8 cellular contexts compared by ENCODE assay signal in genomic region chr19:35306473-35307246, GRCh38. TPM values are rescaled to one million over a fixed set of nuclear protein-coding genes. Genes with fewer than 3 reads are reported as not detected.
A peak's percentile ranks its signal among the peaks of the same experiment; 100 is the strongest.
DNase-seq lines count a peak whose midpoint lies in the region; ATAC-seq, FAIRE-seq and TF ChIP-seq lines count a peak whose summit lies in the region.

No MANE protein-coding gene starts in this region.

- H3K4me1 ChIP-seq in K562 (replicated peaks in 1 of 2; ENCODE audit: control insufficient read depth in 2 of 2, insufficient read depth in 2 of 2, low read length in 2 of 2) (peaks cover 69% of the 10 kb centered on the region in 2 experiments), smooth muscle cell (ENCODE audit: low read depth) (no peaks in the 10 kb centered on the region), esophagus muscularis mucosa (no peaks in the 10 kb centered on the region)

- TF ChIP-seq POLR2A in K562 (conservative IDR thresholded peaks at IDR 0.05) = no peak
- no peak for TF ChIP-seq POLR2A in esophagus muscularis mucosa (IDR thresholded peaks at IDR 0.05; ENCODE audit: low read depth)

- intact Hi-C loops in K562 (cut with micrococcal nuclease) (no loop called here), esophagus muscularis mucosa (cut with DNase I) (no loop called here)

- H3K9me3 ChIP-seq in K562 (replicated peaks; ENCODE audit: control insufficient read depth, insufficient read depth, low read depth, low read length) (no peaks in the 10 kb centered on the region), smooth muscle cell (replicated peaks; ENCODE audit: low read depth) (no peaks in the 10 kb centered on the region), esophagus muscularis mucosa (no peaks in the 10 kb centered on the region)

- no peaks in the 10 kb centered on the region for H3K9me3 Mint-ChIP-seq in activated naive CD4-positive, alpha-beta T cell treated with anti-CD3 and anti-CD28 coated beads, Interleukin-2, amount 10 ng/mL, durations not matched to agents 7 days and 5 days
- H3K9me3 Mint-ChIP-seq in IgD-negative memory B cell = no peaks in the 10 kb centered on the region

- DNase-seq in activated naive CD4-positive, alpha-beta T cell treated with anti-CD3 and anti-CD28 coated beads, Interleukin-2, amount 10 ng/mL, durations not matched to agents 7 days and 5 days = peak; percentile 28
- DNase-seq in activated naive CD4-positive, alpha-beta T cell treated with anti-CD3 and anti-CD28 coated beads, Interleukin-2, amount 50 U/mL, for 16 hours = no peak
- peak in 2 of 4 experiments; percentile 59 to 80 for DNase-seq in K562 (ENCODE audit: extremely low read depth in 1 of 4, low spot score in 3 of 4)
- no peak for DNase-seq in smooth muscle cell (lab: John Stamatoyannopoulos, UW; ENCODE audit: unreplicated experiment)
- DNase-seq in activated effector memory CD4-positive, alpha-beta T cell treated with anti-CD3 and anti-CD28 coated beads, Interleukin-2, amount 50 U/mL, for 16 hours = no peak
- DNase-seq in SKM-1 (lab: John Stamatoyannopoulos, UW; ENCODE audit: unreplicated experiment) = no peak
- no peak for DNase-seq in esophagus muscularis mucosa (ENCODE audit: extremely low spot score)

- TF ChIP-seq EP300 in K562 (IDR thresholded peaks at IDR 0.05; ENCODE audit: low read length) (no peak), esophagus muscularis mucosa (IDR thresholded peaks at IDR 0.05) (no peak)

- POLR2A ChIA-PET in K562 (lab: Yijun Ruan, JAX) = interaction anchor here (0.6 to 2.3 kb wide), 4 partner anchors 9 to 135 kb away, joined by 3 to 11 read pairs (median 4); partner anchors contain the start of gene FFAR1

- in situ Hi-C loops in K562 (cut with MboI) = no loop called here

- H3F3A ChIP-seq in smooth muscle cell (ENCODE audit: low read depth) = no peaks in the 10 kb centered on the region

- no peaks in the 10 kb centered on the region for H3K36me3 Mint-ChIP-seq in activated naive CD4-positive, alpha-beta T cell treated with anti-CD3 and anti-CD28 coated beads, Interleukin-2, amount 10 ng/mL, durations not matched to agents 7 days and 5 days
- no peaks in the 10 kb centered on the region for H3K36me3 Mint-ChIP-seq in IgD-negative memory B cell

- TSS peak; percentile 59 for BruUV-seq in K562 (replicated peaks; lab: Mats Ljungman, UMichigan)

- ATAC-seq in K562 = peak; percentile 46

- H4K20me1 ChIP-seq in K562 (replicated peaks; ENCODE audit: control insufficient read depth, insufficient read depth, low read length) = no peaks in the 10 kb centered on the region
- no peaks in the 10 kb centered on the region for H4K20me1 ChIP-seq in smooth muscle cell (ENCODE audit: low read depth)

- WGBS in K562 (ENCODE audit: insufficient coverage, low coverage, missing lambda C conversion rate) = 62% methylated on average over 20 of the region's 20 CpGs
- 88% methylated on average over 20 of the region's 20 CpGs for WGBS in smooth muscle cell (ENCODE audit: low lambda C conversion rate)
- WGBS in esophagus muscularis mucosa = 92% methylated on average over 20 of the region's 20 CpGs

- no peak overlapping the region for H3K27ac Mint-ChIP-seq in activated naive CD4-positive, alpha-beta T cell treated with anti-CD3 and anti-CD28 coated beads, Interleukin-2, amount 10 ng/mL, durations not matched to agents 7 days and 5 days
- H3K27ac Mint-ChIP-seq in IgD-negative memory B cell = peak overlapping the region in 2 of 3 donors; percentile 19 to 46

- H3K9me1 ChIP-seq in K562 (ENCODE audit: control insufficient read depth, insufficient read depth, low read length) = peaks cover 3% of the 10 kb centered on the region

- CTCF ChIA-PET in activated naive CD4-positive, alpha-beta T cell treated with anti-CD3 and anti-CD28 coated beads, Interleukin-2, amount 10 ng/mL, durations not matched to agents 7 days and 5 days (lab: Charles Lee) = interaction anchor here (0.8 kb wide), 1 partner anchor 14 kb away, joined by 3 read pairs; no protein-coding TSS in a partner anchor
- CTCF ChIA-PET in K562 (lab: Yijun Ruan, JAX; ENCODE audit: low intra/inter-chr PET ratio) = interaction anchor here (0.7 kb wide), 1 partner anchor 46 kb away, joined by 3 read pairs; no protein-coding TSS in a partner anchor

- TF ChIP-seq RAD21 in K562 (CRISPR knock-in tag; conservative IDR thresholded peaks at IDR 0.05 in 1 of 2, IDR thresholded peaks at IDR 0.05 in 1 of 2) = peak in 1 of 2 experiments; percentile 53; a peak in 2 of 4 replicates

- peak overlapping the region; percentile 57 for H3K4me2 ChIP-seq in K562 (ENCODE audit: insufficient read depth, low read length)
- H3K4me2 ChIP-seq in smooth muscle cell = no peak overlapping the region

- H2AFZ ChIP-seq in K562 (ENCODE audit: low read depth, low read length) (peak overlapping the region; percentile 80), smooth muscle cell (ENCODE audit: low read depth) (no peak overlapping the region)

- no peak overlapping the region for H3K4me3 Mint-ChIP-seq in activated naive CD4-positive, alpha-beta T cell treated with anti-CD3 and anti-CD28 coated beads, Interleukin-2, amount 10 ng/mL, durations not matched to agents 7 days and 5 days
- H3K4me3 Mint-ChIP-seq in IgD-negative memory B cell = peak overlapping the region in 2 of 4 donors; percentile 22 to 81

- H3K4me3 ChIP-seq in K562 (no peak overlapping the region), smooth muscle cell (no peak overlapping the region), esophagus muscularis mucosa (no peak overlapping the region)

- H3K9ac ChIP-seq in K562 (ENCODE audit: insufficient read depth in 1 of 2, low read depth in 2 of 2, low read length in 2 of 2) (peak overlapping the region; percentile 41 to 61; a peak in 3 of 4 replicates), smooth muscle cell (ENCODE audit: low read depth) (no peak overlapping the region)

- peaks cover 10% of the 10 kb centered on the region; the same call in 2 of the 3 replicates for H3K79me2 ChIP-seq in K562 (ENCODE audit: control insufficient read depth, insufficient read depth, low read length)
- H3K79me2 ChIP-seq in smooth muscle cell (ENCODE audit: low read depth) = no peaks in the 10 kb centered on the region

- H3K27ac ChIP-seq in K562 (ENCODE audit: extremely low read depth, low read depth, low read length) (peak overlapping the region; percentile 90), smooth muscle cell (ENCODE audit: low read depth) (no peak overlapping the region), esophagus muscularis mucosa (replicated peaks in 1 of 4) (no peak overlapping the region)

- FAIRE-seq in K562 (lab: Jason Lieb, UNC) = peak; percentile 11

- peaks cover 31% of the 10 kb centered on the region for H3K27me3 Mint-ChIP-seq in activated naive CD4-positive, alpha-beta T cell treated with anti-CD3 and anti-CD28 coated beads, Interleukin-2, amount 10 ng/mL, durations not matched to agents 7 days and 5 days
- no peaks in the 10 kb centered on the region for H3K27me3 Mint-ChIP-seq in IgD-negative memory B cell

- H3K27me3 ChIP-seq in K562 (ENCODE audit: control insufficient read depth in 2 of 2, insufficient read depth in 2 of 2, low read length in 2 of 2) = no peaks in the 10 kb centered on the region
- H3K27me3 ChIP-seq in smooth muscle cell (ENCODE audit: low read depth) = no peaks in the 10 kb centered on the region
- peaks cover 0 to 68% (median 0%) of the 10 kb centered on the region in 4 donors for H3K27me3 ChIP-seq in esophagus muscularis mucosa

- TF ChIP-seq CTCF in K562 (IDR thresholded peaks at IDR 0.05 in 2 of 3, conservative IDR thresholded peaks at IDR 0.05 in 1 of 3; ENCODE audit: insufficient read depth in 2 of 3, low read depth in 1 of 3, low read length in 3 of 3) (peak; percentile 54 to 57 (median 55); a peak in 5 of 6 replicates), smooth muscle cell (IDR thresholded peaks at IDR 0.05; ENCODE audit: borderline replicate concordance, insufficient read depth, poor library complexity, severe bottlenecking) (peak; percentile 13), esophagus muscularis mucosa (IDR thresholded peaks at IDR 0.05) (no peak)

- H3K4me1 Mint-ChIP-seq in activated naive CD4-positive, alpha-beta T cell treated with anti-CD3 and anti-CD28 coated beads, Interleukin-2, amount 10 ng/mL, durations not matched to agents 7 days and 5 days = peaks cover 4% of the 10 kb centered on the region
- peaks cover 18 to 23% (median 22%) of the 10 kb centered on the region in 3 donors for H3K4me1 Mint-ChIP-seq in IgD-negative memory B cell

- H3K36me3 ChIP-seq in K562 (ENCODE audit: control insufficient read depth, insufficient read depth, low read length) (no peaks in the 10 kb centered on the region), smooth muscle cell (ENCODE audit: low read depth) (no peaks in the 10 kb centered on the region), esophagus muscularis mucosa (no peaks in the 10 kb centered on the region)

RNA-seq across cellular contexts. Expression of gene MAG, which starts 14.7 kb away (rescaled TPM):
- 0.25 TPM for polyA plus RNA-seq in IgD-negative memory B cell
- 9.6 and 21.9 TPM in 2 replicates for total RNA-seq in K562 (2011; cell fraction: chromatin; rRNA removed; ENCODE audit: low replicate concordance)
- 25.2 and 25.7 TPM in 2 replicates for total RNA-seq in K562 (2011; cell fraction: nucleolus; rRNA removed)
- 12.0 and 17.2 TPM in 2 replicates for total RNA-seq in K562 (2011; cell fraction: nucleoplasm; rRNA removed)
- total RNA-seq in K562 (2014; rRNA removed) = 6.3 and 9.0 TPM in 2 replicates
- total RNA-seq in K562 (2014; rRNA removed; fragmentation: Illumina TruSeq; extraction: Trizol) = 0.67 and 1.1 TPM in 2 replicates
- 2.8 and 4.6 TPM in 2 replicates for total RNA-seq in K562 (2015; rRNA removed; fragmentation: Illumina TruSeq; extraction: Trizol)
- total RNA-seq in K562 (2021) = 6.4 and 7.7 TPM in 2 replicates
- polyA plus RNA-seq in K562 (2011; rRNA removed) = 1.4 and 1.6 TPM in 2 replicates
- polyA plus RNA-seq in K562 (2011; cell fraction: cytosol; rRNA removed) = 1.6 and 6.7 TPM in 2 replicates
- polyA plus RNA-seq in K562 (2011; cell fraction: nucleus; rRNA removed) = 1.9 and 8.2 TPM in 2 replicates
- polyA plus RNA-seq in K562 (2012) = 2.3 and 5.2 TPM in 2 replicates
- polyA plus RNA-seq in K562 (2014; fragmentation: Illumina TruSeq; extraction: Trizol) = 0.61 and 3.3 TPM in 2 replicates
- under 1 TPM; 0.11 to 0.39 TPM for polyA plus RNA-seq in K562 (2014; fragmentation: Nextera tagmentation; extraction: Ambion mirVana)
- 2.9 and 10.0 TPM in 2 replicates for polyA plus RNA-seq in K562 (2014; rRNA removed)
- polyA minus RNA-seq in K562 (2011; rRNA and poly(A)+ RNA removed) = 1.4 TPM in 1 of 2 replicates, not detected in the other
- 3.0 and 8.6 TPM in 2 replicates for polyA minus RNA-seq in K562 (2011; cell fraction: cytosol; rRNA and poly(A)+ RNA removed)
- 3.8 and 6.6 TPM in 2 replicates for polyA minus RNA-seq in K562 (2011; cell fraction: nucleus; rRNA and poly(A)+ RNA removed)
- not detected in 2 replicates for total RNA-seq in smooth muscle cell
- polyA plus RNA-seq in smooth muscle cell = not detected in 2 replicates
- total RNA-seq in esophagus muscularis mucosa = 1 to 10 TPM in 2 of 4 donors, under 1 TPM in 1, not detected in 1; 0.65 to 2.4 (median 1.2) TPM

RNA-seq across cellular contexts. Expression of gene CD22, which starts 22.3 kb away (rescaled TPM):
- polyA plus RNA-seq in IgD-negative memory B cell (494 TPM), K562 (2011; rRNA removed) (2.4 and 4.2 TPM in 2 replicates), K562 (2014; fragmentation: Illumina TruSeq; extraction: Trizol) (3.7 and 4.1 TPM in 2 replicates), K562 (2014; fragmentation: Nextera tagmentation; extraction: Ambion mirVana) (under 1 TPM; 0.29 to 0.84 TPM), K562 (2014; rRNA removed) (4.1 and 6.2 TPM in 2 replicates), smooth muscle cell (not detected in 2 replicates)
- 29.7 and 39.0 TPM in 2 replicates for total RNA-seq in K562 (2011; cell fraction: chromatin; rRNA removed; ENCODE audit: low replicate concordance)
- total RNA-seq in K562 (2011; cell fraction: nucleolus; rRNA removed) = 22.1 and 24.3 TPM in 2 replicates
- total RNA-seq in K562 (2011; cell fraction: nucleoplasm; rRNA removed) = 23.2 and 26.7 TPM in 2 replicates
- total RNA-seq in K562 (2014; rRNA removed) (5.0 and 5.3 TPM in 2 replicates), K562 (2014; rRNA removed; fragmentation: Illumina TruSeq; extraction: Trizol) (2.3 and 2.4 TPM in 2 replicates), K562 (2015; rRNA removed; fragmentation: Illumina TruSeq; extraction: Trizol) (1.7 and 2.1 TPM in 2 replicates), K562 (2021) (3.5 and 5.9 TPM in 2 replicates), smooth muscle cell (not detected in 2 replicates), esophagus muscularis mucosa (10 to 100 TPM in 1 of 4 donors, 1 to 10 TPM in 3; 2.3 to 12.5 (median 3.7) TPM)
- 2.3 and 3.4 TPM in 2 replicates for polyA plus RNA-seq in K562 (2011; cell fraction: cytosol; rRNA removed)
- polyA plus RNA-seq in K562 (2011; cell fraction: nucleus; rRNA removed) = 5.1 and 17.6 TPM in 2 replicates
- 3.0 and 4.6 TPM in 2 replicates for polyA plus RNA-seq in K562 (2012)
- polyA minus RNA-seq in K562 (2011; rRNA and poly(A)+ RNA removed) = 1.4 and 6.6 TPM in 2 replicates
- 3.2 TPM in 1 of 2 replicates, not detected in the other for polyA minus RNA-seq in K562 (2011; cell fraction: cytosol; rRNA and poly(A)+ RNA removed)
- 1.6 and 3.8 TPM in 2 replicates for polyA minus RNA-seq in K562 (2011; cell fraction: nucleus; rRNA and poly(A)+ RNA removed)

RNA-seq across cellular contexts. Expression of gene HAMP, which starts 24.3 kb away (rescaled TPM):
- polyA plus RNA-seq in IgD-negative memory B cell = not detected
- total RNA-seq in K562 (2011; cell fraction: chromatin; rRNA removed; ENCODE audit: low replicate concordance) = 0.25 and 1.3 TPM in 2 replicates
- 1.5 and 2.1 TPM in 2 replicates for total RNA-seq in K562 (2011; cell fraction: nucleolus; rRNA removed)
- 0.84 and 1.9 TPM in 2 replicates for total RNA-seq in K562 (2011; cell fraction: nucleoplasm; rRNA removed)
- not detected in 2 replicates for total RNA-seq in K562 (2014; rRNA removed)
- 0.29 TPM in 1 of 2 replicates, not detected in the other for total RNA-seq in K562 (2014; rRNA removed; fragmentation: Illumina TruSeq; extraction: Trizol)
- 0.57 TPM in 1 of 2 replicates, not detected in the other for total RNA-seq in K562 (2015; rRNA removed; fragmentation: Illumina TruSeq; extraction: Trizol)
- total RNA-seq in K562 (2021) = 0.29 TPM in 2 replicates
- polyA plus RNA-seq in K562 (2011; rRNA removed) = 0.26 and 0.39 TPM in 2 replicates
- 0.74 and 3.9 TPM in 2 replicates for polyA plus RNA-seq in K562 (2011; cell fraction: cytosol; rRNA removed)
- 0.24 and 0.74 TPM in 2 replicates for polyA plus RNA-seq in K562 (2011; cell fraction: nucleus; rRNA removed)
- 0.98 and 2.0 TPM in 2 replicates for polyA plus RNA-seq in K562 (2012)
- polyA plus RNA-seq in K562 (2014; fragmentation: Illumina TruSeq; extraction: Trizol) = 0.64 and 1.1 TPM in 2 replicates
- polyA plus RNA-seq in K562 (2014; fragmentation: Nextera tagmentation; extraction: Ambion mirVana) = 1 to 10 TPM in 1 of 2 experiments, under 1 TPM in 1; 0.65 to 1.0 TPM
- polyA plus RNA-seq in K562 (2014; rRNA removed) = 0.05 and 0.76 TPM in 2 replicates
- polyA minus RNA-seq in K562 (2011; rRNA and poly(A)+ RNA removed) = 0.11 TPM in 1 of 2 replicates, not detected in the other
- 1.6 TPM in 1 of 2 replicates, not detected in the other for polyA minus RNA-seq in K562 (2011; cell fraction: cytosol; rRNA and poly(A)+ RNA removed)
- polyA minus RNA-seq in K562 (2011; cell fraction: nucleus; rRNA and poly(A)+ RNA removed) = 0.11 and 0.67 TPM in 2 replicates
- total RNA-seq in smooth muscle cell = not detected in 2 replicates
- not detected in 2 replicates for polyA plus RNA-seq in smooth muscle cell
- total RNA-seq in esophagus muscularis mucosa = not detected

RNA-seq across cellular contexts. Expression of gene USF2, which starts 37.9 kb away (rescaled TPM):
- 11.5 TPM for polyA plus RNA-seq in IgD-negative memory B cell
- 42.6 and 101 TPM in 2 replicates for total RNA-seq in K562 (2011; cell fraction: chromatin; rRNA removed; ENCODE audit: low replicate concordance)
- total RNA-seq in K562 (2011; cell fraction: nucleolus; rRNA removed) = 81.1 and 82.5 TPM in 2 replicates
- total RNA-seq in K562 (2011; cell fraction: nucleoplasm; rRNA removed) = 54.4 and 62.0 TPM in 2 replicates
- total RNA-seq in K562 (2014; rRNA removed) = 79.6 and 92.0 TPM in 2 replicates
- total RNA-seq in K562 (2014; rRNA removed; fragmentation: Illumina TruSeq; extraction: Trizol) = 27.8 and 31.1 TPM in 2 replicates
- 41.3 and 44.8 TPM in 2 replicates for total RNA-seq in K562 (2015; rRNA removed; fragmentation: Illumina TruSeq; extraction: Trizol)
- total RNA-seq in K562 (2021) = 79.6 and 85.1 TPM in 2 replicates
- 62.5 and 69.2 TPM in 2 replicates for polyA plus RNA-seq in K562 (2011; rRNA removed)
- 53.9 and 98.4 TPM in 2 replicates for polyA plus RNA-seq in K562 (2011; cell fraction: cytosol; rRNA removed)
- 102 and 108 TPM in 2 replicates for polyA plus RNA-seq in K562 (2011; cell fraction: nucleus; rRNA removed)
- polyA plus RNA-seq in K562 (2012) = 81.4 and 98.5 TPM in 2 replicates
- 57.2 and 58.4 TPM in 2 replicates for polyA plus RNA-seq in K562 (2014; fragmentation: Illumina TruSeq; extraction: Trizol)
- polyA plus RNA-seq in K562 (2014; fragmentation: Nextera tagmentation; extraction: Ambion mirVana) = under 1 TPM; 0.27 to 0.34 TPM
- polyA plus RNA-seq in K562 (2014; rRNA removed) = 78.0 and 93.7 TPM in 2 replicates
- 31.5 and 39.4 TPM in 2 replicates for polyA minus RNA-seq in K562 (2011; rRNA and poly(A)+ RNA removed)
- polyA minus RNA-seq in K562 (2011; cell fraction: cytosol; rRNA and poly(A)+ RNA removed) = 28.5 and 53.2 TPM in 2 replicates
- polyA minus RNA-seq in K562 (2011; cell fraction: nucleus; rRNA and poly(A)+ RNA removed) = 21.7 and 31.3 TPM in 2 replicates
- total RNA-seq in smooth muscle cell = 30.4 and 34.4 TPM in 2 replicates
- polyA plus RNA-seq in smooth muscle cell = 20.0 and 22.7 TPM in 2 replicates
- total RNA-seq in esophagus muscularis mucosa = 100 to 1,000 TPM; 111 to 122 (median 116) TPM

RNA-seq across cellular contexts. Expression of gene FFAR1, which starts 41.0 kb away (rescaled TPM):
- 0.24 TPM for polyA plus RNA-seq in IgD-negative memory B cell
- 0.28 TPM in 1 of 2 replicates, not detected in the other for total RNA-seq in K562 (2011; cell fraction: chromatin; rRNA removed; ENCODE audit: low replicate concordance)
- 0.13 and 0.17 TPM in 2 replicates for total RNA-seq in K562 (2011; cell fraction: nucleolus; rRNA removed)
- not detected in 2 replicates for total RNA-seq in K562 (2011; cell fraction: nucleoplasm; rRNA removed)
- not detected in 2 replicates for total RNA-seq in K562 (2014; rRNA removed)
- not detected in 2 replicates for total RNA-seq in K562 (2014; rRNA removed; fragmentation: Illumina TruSeq; extraction: Trizol)
- not detected in 2 replicates for total RNA-seq in K562 (2015; rRNA removed; fragmentation: Illumina TruSeq; extraction: Trizol)
- total RNA-seq in K562 (2021) = not detected in 2 replicates
- polyA plus RNA-seq in K562 (2011; rRNA removed) = not detected in 2 replicates
- not detected in 2 replicates for polyA plus RNA-seq in K562 (2011; cell fraction: cytosol; rRNA removed)
- 0.06 TPM in 1 of 2 replicates, not detected in the other for polyA plus RNA-seq in K562 (2011; cell fraction: nucleus; rRNA removed)
- polyA plus RNA-seq in K562 (2012) = not detected in 2 replicates
- not detected in 2 replicates for polyA plus RNA-seq in K562 (2014; fragmentation: Illumina TruSeq; extraction: Trizol)
- not detected for polyA plus RNA-seq in K562 (2014; fragmentation: Nextera tagmentation; extraction: Ambion mirVana)
- polyA plus RNA-seq in K562 (2014; rRNA removed) = not detected in 2 replicates
- polyA minus RNA-seq in K562 (2011; rRNA and poly(A)+ RNA removed) = not detected in 2 replicates
- polyA minus RNA-seq in K562 (2011; cell fraction: cytosol; rRNA and poly(A)+ RNA removed) = not detected in 2 replicates
- polyA minus RNA-seq in K562 (2011; cell fraction: nucleus; rRNA and poly(A)+ RNA removed) = not detected in 2 replicates
- total RNA-seq in smooth muscle cell = not detected in 2 replicates
- not detected in 2 replicates for polyA plus RNA-seq in smooth muscle cell
- total RNA-seq in esophagus muscularis mucosa = not detected

Comparison
In these comparisons a context has a peak if more than half of its experiments do, and no peak if none do; other contexts are left out.
1. CTCF ChIP-seq: peak in K562 (3 of 3) and smooth muscle cell (single experiment); none in esophagus muscularis mucosa (0 of 3).